ENCODE assay signal across 26 cellular contexts in genomic region chr10:58932821-58933314, GRCh38.
"Had no signal": no experiment of that assay in that cellular context is flagged by ENCODE, and none has a peak within 500 bp of the region (broad histone marks: within the 10 kb centered on the region; RNA-seq: fewer than 3 reads in every experiment).

No MANE protein-coding gene starts in this region.

- H3K4me3 ChIP-seq: body of pancreas, cardiac muscle cell, esophagus squamous epithelium, heart right ventricle, left lung, neural progenitor cell, sigmoid colon, testis had no signal

- H3K27me3 Mint-ChIP-seq: activated naive CD4-positive, alpha-beta T cell treated with anti-CD3 and anti-CD28 coated beads, Interleukin-2, amount 10 ng/mL, durations not matched to agents 7 days and 5 days; type B pancreatic cell had no signal

- H3K4me2 ChIP-seq: neural progenitor cell had no signal

- ATAC-seq: body of pancreas; heart right ventricle; left lung; naive thymus-derived CD8-positive, alpha-beta T cell; stimulated activated naive B cell treated with anti-CD40 and anti-IgM and Interleukin-4, amounts not matched to agents 10 μg/mL and 1 μg/mL and 100 μg/mL, for 72 hours; T-cell; WTC11 had no signal

- H3K9ac ChIP-seq: neural progenitor cell had no signal

- H3K27me3 ChIP-seq: body of pancreas, cardiac muscle cell, esophagus squamous epithelium, heart right ventricle, left lung, neural progenitor cell, sigmoid colon, testis had no signal

- H3K27ac Mint-ChIP-seq: activated naive CD4-positive, alpha-beta T cell treated with anti-CD3 and anti-CD28 coated beads, Interleukin-2, amount 10 ng/mL, durations not matched to agents 7 days and 5 days; endodermal cell; mesothelial cell of epicardium; neural progenitor cell; stimulated activated naive B cell treated with anti-CD40 and anti-IgM and Interleukin-4, amounts not matched to agents 10 μg/mL and 1 μg/mL and 100 μg/mL, for 72 hours; T-cell; type B pancreatic cell; WTC11 had no signal

- FAIRE-seq: kidney, TTC549 had no signal

- H3K9me3 ChIP-seq: body of pancreas, esophagus squamous epithelium, left lung, sigmoid colon, testis had no signal

- H3K36me3 Mint-ChIP-seq: activated naive CD4-positive, alpha-beta T cell treated with anti-CD3 and anti-CD28 coated beads, Interleukin-2, amount 10 ng/mL, durations not matched to agents 7 days and 5 days; mesothelial cell of epicardium; neural progenitor cell; stimulated activated naive B cell treated with anti-CD40 and anti-IgM and Interleukin-4, amounts not matched to agents 10 μg/mL and 1 μg/mL and 100 μg/mL, for 72 hours; T-cell; type B pancreatic cell; WTC11 had no signal

- DNase-seq: activated CD4-positive, alpha-beta T cell treated with anti-CD3 and anti-CD28 coated beads, Interleukin-2, amount 50 U/mL, for 4 hours; activated effector memory CD4-positive, alpha-beta T cell treated with anti-CD3 and anti-CD28 coated beads, Interleukin-2, amount 50 U/mL, for 16 hours; activated naive CD4-positive, alpha-beta T cell treated with anti-CD3 and anti-CD28 coated beads, Interleukin-2, amount 10 ng/mL, durations not matched to agents 7 days and 5 days; activated T-cell treated with anti-CD3 and anti-CD28 coated beads, Interleukin-2, amount 50 U/mL, for 48 hours; amygdala; body of pancreas; cortex of kidney; endodermal cell; esophagus squamous epithelium; heart right ventricle; kidney; left lung; naive thymus-derived CD8-positive, alpha-beta T cell; retina; sigmoid colon; stimulated activated CD4-positive, alpha-beta T cell treated with anti-CD3 and anti-CD28 coated beads, Interleukin-2, amount 100 ng/mL, for 48 hours; stimulated activated CD8-positive, alpha-beta memory T cell treated with anti-CD3 and anti-CD28 coated beads, Interleukin-4, amount 100 ng/mL, for 48 hours; stimulated activated naive B cell treated with anti-CD40 and anti-IgM and Interleukin-4, amounts not matched to agents 10 μg/mL and 1 μg/mL and 100 μg/mL, for 72 hours; T-cell; testis had no signal

- H3K9me3 Mint-ChIP-seq: activated naive CD4-positive, alpha-beta T cell treated with anti-CD3 and anti-CD28 coated beads, Interleukin-2, amount 10 ng/mL, durations not matched to agents 7 days and 5 days; endodermal cell; neural progenitor cell had no signal

- H3K4me3 Mint-ChIP-seq: activated naive CD4-positive, alpha-beta T cell treated with anti-CD3 and anti-CD28 coated beads, Interleukin-2, amount 10 ng/mL, durations not matched to agents 7 days and 5 days; endodermal cell; mesothelial cell of epicardium; naive thymus-derived CD8-positive, alpha-beta T cell; neural progenitor cell; stimulated activated naive B cell treated with anti-CD40 and anti-IgM and Interleukin-4, amounts not matched to agents 10 μg/mL and 1 μg/mL and 100 μg/mL, for 72 hours; T-cell; type B pancreatic cell; WTC11 had no signal

- H3K4me1 Mint-ChIP-seq: activated naive CD4-positive, alpha-beta T cell treated with anti-CD3 and anti-CD28 coated beads, Interleukin-2, amount 10 ng/mL, durations not matched to agents 7 days and 5 days; naive thymus-derived CD8-positive, alpha-beta T cell; stimulated activated naive B cell treated with anti-CD40 and anti-IgM and Interleukin-4, amounts not matched to agents 10 μg/mL and 1 μg/mL and 100 μg/mL, for 72 hours; T-cell; WTC11 had no signal

- H3K4me1 ChIP-seq: body of pancreas, esophagus squamous epithelium, heart right ventricle, left lung, sigmoid colon, testis had no signal

- H3K27ac ChIP-seq: body of pancreas, cardiac muscle cell, esophagus squamous epithelium, heart right ventricle, left lung, neural progenitor cell, sigmoid colon, testis had no signal

- H3K36me3 ChIP-seq: cardiac muscle cell, esophagus squamous epithelium, heart right ventricle, left lung, neural progenitor cell, sigmoid colon had no signal

- H2AFZ ChIP-seq: neural progenitor cell had no signal
